Comparison of ENCODE assay signal across 11 cellular contexts in genomic region chr2:216775043-216775453, GRCh38.
DNase-seq lines count a peak whose midpoint lies in the region; ATAC-seq, FAIRE-seq and TF ChIP-seq lines count a peak whose summit lies in the region.
"Had no signal": no experiment of that assay in that cellular context is flagged by ENCODE, and none has a peak within 500 bp of the region (broad histone marks: within the 10 kb centered on the region; RNA-seq: fewer than 3 reads in every experiment).

No MANE protein-coding gene starts in this region.

- ATAC-seq in aorta (ENCODE audit: low FRiP score) (peak; percentile 77), HG03354 (IDR thresholded peaks at IDR 0.05; ENCODE audit: poor library complexity, severe bottlenecking, unreplicated experiment) (no peak)
- no peak for ATAC-seq in activated T-cell treated with anti-CD3 and anti-CD28 coated beads, Interleukin-2, amount 50 U/mL, for 72 hours (replicated peaks in 1 of 2)
- ATAC-seq in activated CD8-positive, alpha-beta T cell treated with anti-CD3 and anti-CD28 coated beads, Interleukin-2, amount 10 ng/mL, durations not matched to agents 7 days and 5 days, result no peak

- intact Hi-C loops in aorta (cut with DNase I), result loop anchor here (5.0 to 10.0 kb wide), 3 partner anchors 63 to 200 kb away; partner anchors contain the start of gene IGFBP5 (in 1 of the 2)

- H3K27ac ChIP-seq in astrocyte (ENCODE audit: low read depth, low read length) (peak overlapping the region; percentile 98), aorta (ENCODE audit: low read depth in 1 of 2, low read length in 2 of 2) (peak overlapping the region; percentile 59 to 85)

- POLR2A ChIA-PET in activated CD8-positive, alpha-beta T cell treated with anti-CD3 and anti-CD28 coated beads, Interleukin-2, amount 10 ng/mL, durations not matched to agents 7 days and 5 days (lab: Charles Lee), result no interaction called here

- H3K9me3 Mint-ChIP-seq in astrocyte (ENCODE audit: unreplicated experiment), result peaks cover 8% of the 10 kb centered on the region
- peaks cover 3 to 4% of the 10 kb centered on the region in 2 donors for H3K9me3 Mint-ChIP-seq in activated T-cell treated with anti-CD3 and anti-CD28 coated beads, Interleukin-2, amount 50 U/mL, for 72 hours
- no peaks in the 10 kb centered on the region for H3K9me3 Mint-ChIP-seq in activated CD8-positive, alpha-beta T cell treated with anti-CD3 and anti-CD28 coated beads, Interleukin-2, amount 10 ng/mL, durations not matched to agents 7 days and 5 days (ENCODE audit: insufficient read depth)

- no peaks in the 10 kb centered on the region for H4K20me1 ChIP-seq in astrocyte (ENCODE audit: insufficient read depth, low read length)

- H3K27me3 ChIP-seq in astrocyte (ENCODE audit: insufficient read depth, low read length) (no peaks in the 10 kb centered on the region), aorta (ENCODE audit: control insufficient read depth in 1 of 2, insufficient read depth in 2 of 2, low read length in 1 of 2) (no peaks in the 10 kb centered on the region)

- H2AFZ ChIP-seq in astrocyte (ENCODE audit: low read depth, low read length), result peak overlapping the region; percentile 8

- H3K79me2 ChIP-seq in astrocyte (ENCODE audit: insufficient read depth, low read length), result no peaks in the 10 kb centered on the region

- H3K4me1 ChIP-seq in astrocyte (ENCODE audit: insufficient read depth, low read length) (peaks cover 29% of the 10 kb centered on the region), aorta (ENCODE audit: control insufficient read depth in 1 of 2, insufficient read depth in 2 of 2, low read length in 2 of 2) (no peaks in the 10 kb centered on the region)
- H3K4me1 ChIP-seq: HAP-1 had no signal

- H3K27me3 Mint-ChIP-seq in astrocyte (ENCODE audit: low read depth, unreplicated experiment), result peaks cover 3% of the 10 kb centered on the region
- peaks cover 9% of the 10 kb centered on the region for H3K27me3 Mint-ChIP-seq in activated T-cell treated with anti-CD3 and anti-CD28 coated beads, Interleukin-2, amount 50 U/mL, for 72 hours (ENCODE audit: low read depth)
- H3K27me3 Mint-ChIP-seq in activated CD8-positive, alpha-beta T cell treated with anti-CD3 and anti-CD28 coated beads, Interleukin-2, amount 10 ng/mL, durations not matched to agents 7 days and 5 days (ENCODE audit: low read depth), result peaks cover 18% of the 10 kb centered on the region

- CTCF ChIA-PET in activated CD8-positive, alpha-beta T cell treated with anti-CD3 and anti-CD28 coated beads, Interleukin-2, amount 10 ng/mL, durations not matched to agents 7 days and 5 days (lab: Charles Lee), result no interaction called here

- peak overlapping the region; percentile 15 for H3K4me3 Mint-ChIP-seq in astrocyte (ENCODE audit: unreplicated experiment)
- no peak overlapping the region for H3K4me3 Mint-ChIP-seq in activated T-cell treated with anti-CD3 and anti-CD28 coated beads, Interleukin-2, amount 50 U/mL, for 72 hours
- no peak overlapping the region for H3K4me3 Mint-ChIP-seq in activated CD8-positive, alpha-beta T cell treated with anti-CD3 and anti-CD28 coated beads, Interleukin-2, amount 10 ng/mL, durations not matched to agents 7 days and 5 days

- no peaks in the 10 kb centered on the region for H3K9me3 ChIP-seq in astrocyte (ENCODE audit: insufficient read depth, low read depth, low read length)
- H3K9me3 ChIP-seq in aorta (ENCODE audit: control insufficient read depth, low read length), result no peaks in the 10 kb centered on the region
- H3K9me3 ChIP-seq: HAP-1 had no signal

- peak overlapping the region; percentile 99 for H3K27ac Mint-ChIP-seq in astrocyte (ENCODE audit: unreplicated experiment)
- H3K27ac Mint-ChIP-seq in activated T-cell treated with anti-CD3 and anti-CD28 coated beads, Interleukin-2, amount 50 U/mL, for 72 hours, result no peak overlapping the region
- H3K27ac Mint-ChIP-seq in activated CD8-positive, alpha-beta T cell treated with anti-CD3 and anti-CD28 coated beads, Interleukin-2, amount 10 ng/mL, durations not matched to agents 7 days and 5 days, result no peak overlapping the region

- H3K4me2 ChIP-seq in astrocyte (ENCODE audit: low read length), result peak overlapping the region; percentile 84

- peak overlapping the region; percentile 85 for H3K9ac ChIP-seq in astrocyte (ENCODE audit: low read length)

- H3K36me3 ChIP-seq in astrocyte (ENCODE audit: insufficient read depth, low read length) (no peaks in the 10 kb centered on the region), aorta (ENCODE audit: control insufficient read depth in 1 of 2, insufficient read depth in 2 of 2, low read length in 1 of 2) (no peaks in the 10 kb centered on the region)
- H3K36me3 ChIP-seq: HAP-1 had no signal

- no peaks in the 10 kb centered on the region for H3K36me3 Mint-ChIP-seq in astrocyte (ENCODE audit: low read depth, unreplicated experiment)
- no peaks in the 10 kb centered on the region for H3K36me3 Mint-ChIP-seq in activated T-cell treated with anti-CD3 and anti-CD28 coated beads, Interleukin-2, amount 50 U/mL, for 72 hours (ENCODE audit: insufficient read depth in 2 of 2)
- H3K36me3 Mint-ChIP-seq in activated CD8-positive, alpha-beta T cell treated with anti-CD3 and anti-CD28 coated beads, Interleukin-2, amount 10 ng/mL, durations not matched to agents 7 days and 5 days (ENCODE audit: low read depth), result no peaks in the 10 kb centered on the region

- DNase-seq in SIG-M5 treated with dmso at 0.1 percent for 504 hours (lab: John Stamatoyannopoulos, UW; ENCODE audit: unreplicated experiment) (peak; percentile 21), SIG-M5 (lab: John Stamatoyannopoulos, UW) (no peak), astrocyte (ENCODE audit: low read depth) (peak; percentile 99), iPS-NIHi11 (ENCODE audit: low spot score) (peak; percentile 49), aorta (peak; percentile 81 to 88)
- no peak for DNase-seq in activated T-cell treated with anti-CD3 and anti-CD28 coated beads, Interleukin-2, amount 50 U/mL, for 72 hours
- DNase-seq in activated CD8-positive, alpha-beta T cell treated with anti-CD3 and anti-CD28 coated beads, Interleukin-2, amount 10 ng/mL, durations not matched to agents 7 days and 5 days, result no peak
- DNase-seq: amygdala had no signal

- WGBS in aorta, 2 donors, result 39 to 46% methylated on average over 5 of the region's 5 CpGs

- FAIRE-seq in astrocyte (lab: Jason Lieb, UNC), result peak; percentile 99

- H3K4me1 Mint-ChIP-seq in astrocyte (ENCODE audit: low read depth, unreplicated experiment), result peaks cover 37% of the 10 kb centered on the region
- H3K4me1 Mint-ChIP-seq in activated T-cell treated with anti-CD3 and anti-CD28 coated beads, Interleukin-2, amount 50 U/mL, for 72 hours (ENCODE audit: low read depth), result no peaks in the 10 kb centered on the region
- peaks cover 3% of the 10 kb centered on the region for H3K4me1 Mint-ChIP-seq in activated CD8-positive, alpha-beta T cell treated with anti-CD3 and anti-CD28 coated beads, Interleukin-2, amount 10 ng/mL, durations not matched to agents 7 days and 5 days (ENCODE audit: low read depth)

- TF ChIP-seq CTCF in astrocyte (IDR thresholded peaks at IDR 0.05; ENCODE audit: insufficient read depth, low read depth, low read length), result no peak

- H3K4me3 ChIP-seq in astrocyte (ENCODE audit: insufficient read depth, low read depth, low read length) (peak overlapping the region; percentile 29), aorta (ENCODE audit: low read length in 2 of 2) (no peak overlapping the region)
- H3K4me3 ChIP-seq: HAP-1, skin epidermis had no signal

Comparison
In these comparisons a context has a peak if more than half of its experiments do, and no peak if none do; other contexts are left out.
1. DNase-seq: peak in SIG-M5 treated with dmso at 0.1 percent for 504 hours (single experiment), astrocyte (single experiment), iPS-NIHi11 (single experiment) and aorta (2 of 2); none in SIG-M5 (single experiment), activated T-cell treated with anti-CD3 and anti-CD28 coated beads, Interleukin-2, amount 50 U/mL, for 72 hours (0 of 2) and activated CD8-positive, alpha-beta T cell treated with anti-CD3 and anti-CD28 coated beads, Interleukin-2, amount 10 ng/mL, durations not matched to agents 7 days and 5 days (single experiment).